In genomic region chr19:5002143-5002542, GRCh38 we compare ENCODE assay signal across 10 cellular contexts. TPM values are rescaled to one million over a fixed set of nuclear protein-coding genes. Genes with fewer than 3 reads are reported as not detected.
DNase-seq lines count a peak whose midpoint lies in the region; ATAC-seq and TF ChIP-seq lines count a peak whose summit lies in the region.
"Had no signal": no experiment of that assay in that cellular context is flagged by ENCODE, and none has a peak within 500 bp of the region (broad histone marks: within the 10 kb centered on the region; RNA-seq: fewer than 3 reads in every experiment).

No MANE protein-coding gene starts in this region.

- H3K9ac ChIP-seq in H9 (ENCODE audit: extremely low read depth, insufficient read length, low read length), result no peak overlapping the region
- no peak overlapping the region for H3K9ac ChIP-seq in smooth muscle cell (ENCODE audit: low read depth)

- no peak overlapping the region for H3K56ac ChIP-seq in H9 (ENCODE audit: insufficient read length, low read depth, low read length)

- peaks cover 3 to 18% of the 10 kb centered on the region in 2 experiments for H3K4me1 Mint-ChIP-seq in H9
- peaks cover 6% of the 10 kb centered on the region for H3K4me1 Mint-ChIP-seq in activated T-cell treated with anti-CD3 and anti-CD28 coated beads, Interleukin-2, amount 50 U/mL, for 72 hours (ENCODE audit: low read depth)

- H4K20me1 ChIP-seq in H9 (ENCODE audit: control insufficient read depth, insufficient read depth, insufficient read length) (no peaks in the 10 kb centered on the region), smooth muscle cell (ENCODE audit: low read depth) (peaks cover 100% of the 10 kb centered on the region)

- no peak overlapping the region for H2BK20ac ChIP-seq in H9 (ENCODE audit: low read depth, low read length, poor library complexity, severe bottlenecking)

- WGBS in H9 (ENCODE audit: extremely low coverage, insufficient read length, low lambda C conversion rate), result no CpG with 5 or more reads among the region's 4 CpGs
- 37% methylated on average over 4 of the region's 4 CpGs for WGBS in smooth muscle cell (ENCODE audit: low lambda C conversion rate)
- WGBS in right cardiac atrium, result 94% methylated on average over 4 of the region's 4 CpGs

- peak overlapping the region; percentile 22 to 26 (median 23); a peak in 2 of 7 replicates for H3K27ac Mint-ChIP-seq in H9
- no peak overlapping the region for H3K27ac Mint-ChIP-seq in activated T-cell treated with anti-CD3 and anti-CD28 coated beads, Interleukin-2, amount 50 U/mL, for 72 hours
- H3K27ac Mint-ChIP-seq: activated naive CD8-positive, alpha-beta T cell treated with anti-CD3 and anti-CD28 coated beads, Interleukin-2, amount 50 U/mL, for 24 hours had no signal

- no peaks in the 10 kb centered on the region for H3K23me2 ChIP-seq in H9 (ENCODE audit: insufficient read length, low read depth, low read length, poor library complexity, severe bottlenecking)

- H3K79me1 ChIP-seq in H9 (ENCODE audit: insufficient read depth, low read depth, low read length, poor library complexity, severe bottlenecking), result peaks cover 2% of the 10 kb centered on the region

- peaks cover 6% of the 10 kb centered on the region for H3F3A ChIP-seq in smooth muscle cell (ENCODE audit: low read depth)

- H3K9me3 ChIP-seq in H9 (ENCODE audit: control insufficient read depth, low read depth, low read length), result no peaks in the 10 kb centered on the region
- no peaks in the 10 kb centered on the region for H3K9me3 ChIP-seq in RWPE2 (ENCODE audit: severe bottlenecking)
- no peaks in the 10 kb centered on the region for H3K9me3 ChIP-seq in smooth muscle cell (replicated peaks; ENCODE audit: low read depth)
- no peaks in the 10 kb centered on the region for H3K9me3 ChIP-seq in right cardiac atrium (ENCODE audit: control insufficient read depth, low read length)

- H3K4me1 ChIP-seq in H9 (ENCODE audit: insufficient read depth, low read length), result no peaks in the 10 kb centered on the region
- H3K4me1 ChIP-seq in RWPE2 (ENCODE audit: insufficient read depth, poor library complexity, severe bottlenecking), result peaks cover 12% of the 10 kb centered on the region
- H3K4me1 ChIP-seq in smooth muscle cell (ENCODE audit: low read depth), result no peaks in the 10 kb centered on the region
- no peaks in the 10 kb centered on the region for H3K4me1 ChIP-seq in right cardiac atrium (ENCODE audit: control insufficient read depth, insufficient read depth, low read length)

- H3K36me3 ChIP-seq in RWPE2 (ENCODE audit: low read depth) (no peaks in the 10 kb centered on the region), smooth muscle cell (ENCODE audit: low read depth) (no peaks in the 10 kb centered on the region)

- H3K79me2 ChIP-seq in H9 (ENCODE audit: insufficient read depth, low read length), result peaks cover 3% of the 10 kb centered on the region; the same call in 1 of the 2 replicates
- H3K79me2 ChIP-seq in smooth muscle cell (ENCODE audit: low read depth), result peaks cover 95% of the 10 kb centered on the region

- H3K23ac ChIP-seq in H9 (ENCODE audit: insufficient read length, low read depth, low read length), result no peak overlapping the region

- H3K4me3 ChIP-seq in RWPE2 (ENCODE audit: severe bottlenecking), result no peak overlapping the region
- H3K4me3 ChIP-seq in smooth muscle cell, result no peak overlapping the region
- no peak overlapping the region for H3K4me3 ChIP-seq in right cardiac atrium (ENCODE audit: low read length)

- H3K27ac ChIP-seq in H9 (ENCODE audit: insufficient read length, low read depth, low read length) (no peak overlapping the region), RWPE2 (ENCODE audit: poor library complexity, severe bottlenecking) (peak overlapping the region; percentile 65), smooth muscle cell (ENCODE audit: low read depth) (peak overlapping the region; percentile 73), right cardiac atrium (ENCODE audit: low read length) (no peak overlapping the region)

- H2BK120ac ChIP-seq in H9 (ENCODE audit: low read depth, low read length, poor library complexity, severe bottlenecking), result no peak overlapping the region

- no peak overlapping the region for H3K18ac ChIP-seq in H9 (ENCODE audit: insufficient read length, low read depth, low read length)

- no peak overlapping the region for H3T11ph ChIP-seq in H9 (ENCODE audit: low read length)

- no peak overlapping the region for H4K8ac ChIP-seq in H9 (replicated peaks; ENCODE audit: insufficient read length, low read depth, low read length)

- no peak overlapping the region for H2BK15ac ChIP-seq in H9 (ENCODE audit: low read depth, low read length)

- peak; percentile 80 for ATAC-seq in RWPE2 (ENCODE audit: low read depth)
- ATAC-seq in right cardiac atrium, result no peak
- ATAC-seq in HG03095 (IDR thresholded peaks at IDR 0.05; ENCODE audit: unreplicated experiment), result no peak
- ATAC-seq in activated T-cell treated with anti-CD3 and anti-CD28 coated beads, Interleukin-2, amount 50 U/mL, for 72 hours (replicated peaks in 1 of 2), result no peak

- H2BK12ac ChIP-seq in H9 (ENCODE audit: insufficient read length, low read depth, low read length), result no peak overlapping the region

- DNase-seq in H9 (no peak), RWPE2 (ENCODE audit: low spot score) (no peak), fibroblast of peridontal ligament (ENCODE audit: extremely low read depth) (peak; percentile 58), smooth muscle cell (lab: John Stamatoyannopoulos, UW; ENCODE audit: unreplicated experiment) (no peak), right cardiac atrium (no peak), NCI-H774 (lab: John Stamatoyannopoulos, UW) (no peak)
- DNase-seq in activated T-cell treated with anti-CD3 and anti-CD28 coated beads, Interleukin-2, amount 50 U/mL, for 72 hours, result no peak

- H3K27me3 ChIP-seq in H9 (ENCODE audit: insufficient read depth, low read length) (no peaks in the 10 kb centered on the region), RWPE2 (ENCODE audit: insufficient read depth, poor library complexity, severe bottlenecking) (no peaks in the 10 kb centered on the region), smooth muscle cell (ENCODE audit: low read depth) (no peaks in the 10 kb centered on the region), right cardiac atrium (ENCODE audit: control insufficient read depth, insufficient read depth) (no peaks in the 10 kb centered on the region)

- no peak overlapping the region for H3K4ac ChIP-seq in H9 (ENCODE audit: low read depth, low read length)

- H3K27me3 Mint-ChIP-seq in H9 (ENCODE audit: low read depth), result no peaks in the 10 kb centered on the region
- no peaks in the 10 kb centered on the region for H3K27me3 Mint-ChIP-seq in activated T-cell treated with anti-CD3 and anti-CD28 coated beads, Interleukin-2, amount 50 U/mL, for 72 hours (ENCODE audit: low read depth)
- H3K27me3 Mint-ChIP-seq: activated naive CD8-positive, alpha-beta T cell treated with anti-CD3 and anti-CD28 coated beads, Interleukin-2, amount 50 U/mL, for 24 hours; naive B cell had no signal

- no peak overlapping the region for H2BK5ac ChIP-seq in H9 (ENCODE audit: insufficient read length, low read length)

- H3K4me2 ChIP-seq in H9 (ENCODE audit: insufficient read depth, insufficient read length, low read length) (no peak overlapping the region), smooth muscle cell (peak overlapping the region; percentile 66)

- H3K14ac ChIP-seq in H9 (ENCODE audit: insufficient read depth, low read length), result no peak overlapping the region

- TF ChIP-seq CTCF in H9 (conservative IDR thresholded peaks at IDR 0.05), result no peak
- TF ChIP-seq CTCF in RWPE2 (IDR thresholded peaks at IDR 0.05; ENCODE audit: poor library complexity, severe bottlenecking), result no peak
- TF ChIP-seq CTCF in smooth muscle cell (IDR thresholded peaks at IDR 0.05; ENCODE audit: borderline replicate concordance, insufficient read depth, poor library complexity, severe bottlenecking), result no peak

- H3K9me3 Mint-ChIP-seq in H9, result no peaks in the 10 kb centered on the region; a peak in 3 of 5 replicates
- H3K9me3 Mint-ChIP-seq in activated T-cell treated with anti-CD3 and anti-CD28 coated beads, Interleukin-2, amount 50 U/mL, for 72 hours, result no peaks in the 10 kb centered on the region

- H4K5ac ChIP-seq in H9 (ENCODE audit: insufficient read length, low read depth, low read length), result no peak overlapping the region

- H3K36me3 Mint-ChIP-seq in H9 (ENCODE audit: insufficient read depth in 1 of 3, low read depth in 3 of 3), result peaks cover 3 to 9% (median 4%) of the 10 kb centered on the region in 3 experiments; a peak in 5 of 7 replicates
- H3K36me3 Mint-ChIP-seq in activated T-cell treated with anti-CD3 and anti-CD28 coated beads, Interleukin-2, amount 50 U/mL, for 72 hours (ENCODE audit: insufficient read depth in 2 of 2), result no peaks in the 10 kb centered on the region

- H4K91ac ChIP-seq in H9 (ENCODE audit: insufficient read length, low read depth, low read length), result no peak overlapping the region

- intact Hi-C loops in right cardiac atrium (cut with DNase I), result no loop called here

- no peak overlapping the region for H3K4me3 Mint-ChIP-seq in H9
- H3K4me3 Mint-ChIP-seq in activated T-cell treated with anti-CD3 and anti-CD28 coated beads, Interleukin-2, amount 50 U/mL, for 72 hours, result no peak overlapping the region
- H3K4me3 Mint-ChIP-seq: activated naive CD8-positive, alpha-beta T cell treated with anti-CD3 and anti-CD28 coated beads, Interleukin-2, amount 50 U/mL, for 24 hours had no signal

- no peak overlapping the region for H2AK5ac ChIP-seq in H9 (ENCODE audit: insufficient read length, low read length)

- no peak overlapping the region for H2AFZ ChIP-seq in H9 (ENCODE audit: low read length)
- H2AFZ ChIP-seq in smooth muscle cell (ENCODE audit: low read depth), result no peak overlapping the region

RNA-seq across cellular contexts. Expression of gene KDM4B, which starts 33.2 kb away (rescaled TPM):
- 41.8 and 43.7 TPM in 2 replicates for total RNA-seq in H9 (2021)
- 24.6 and 27.9 TPM in 2 replicates for total RNA-seq in smooth muscle cell
- polyA plus RNA-seq in smooth muscle cell, result 32.3 and 45.1 TPM in 2 replicates
- total RNA-seq in right cardiac atrium, result 10 to 100 TPM; 23.9 to 37.5 (median 30.8) TPM
- polyA plus RNA-seq in right cardiac atrium, result 18.8 TPM
- total RNA-seq in activated T-cell treated with anti-CD3 and anti-CD28 coated beads, Interleukin-2, amount 50 U/mL, for 72 hours, result 10 to 100 TPM; 31.3 to 37.1 TPM

Comparison
In these comparisons a context has a peak if more than half of its experiments do, and no peak if none do; other contexts are left out.
1. H3K27ac ChIP-seq: peak in RWPE2 (single experiment) and smooth muscle cell (single experiment); none in H9 (single experiment) and right cardiac atrium (single experiment).